Comparison of ENCODE assay signal across 29 cellular contexts in the genomic region with DNA sequence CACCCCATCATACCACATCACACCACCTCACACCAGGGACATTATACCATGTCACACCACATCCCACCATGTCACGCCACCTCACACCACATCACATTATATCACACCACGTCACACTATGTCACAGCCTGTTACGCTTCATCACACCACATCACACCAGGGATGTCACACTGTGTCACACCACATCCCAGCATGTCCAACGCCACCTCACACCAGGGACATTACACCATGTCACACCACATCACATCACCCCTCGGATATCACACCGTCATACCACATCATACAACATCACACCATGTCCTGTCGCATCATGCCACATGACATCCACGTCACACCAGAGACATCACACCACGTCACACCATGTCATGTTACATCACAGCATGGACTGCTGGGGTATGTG.
DNase-seq lines count a peak whose midpoint lies in the region; ATAC-seq, FAIRE-seq and TF ChIP-seq lines count a peak whose summit lies in the region.
"Had no signal": no experiment of that assay in that cellular context is flagged by ENCODE, and none has a peak within 500 bp of the region (broad histone marks: within the 10 kb centered on the region; RNA-seq: fewer than 3 reads in every experiment).

No MANE protein-coding gene starts in this region.

- H2BK15ac ChIP-seq in neuronal stem cell (ENCODE audit: low read length): no peak overlapping the region

- H3K27ac ChIP-seq in neuronal stem cell (replicated peaks; ENCODE audit: low read length) (no peak overlapping the region), GM23248 (no peak overlapping the region), breast epithelium (no peak overlapping the region)
- H3K27ac ChIP-seq: A549, body of pancreas, dorsolateral prefrontal cortex, gastroesophageal sphincter, left ventricle myocardium inferior, ovary, RWPE1, spleen had no signal

- peak overlapping the region; percentile 30 for H2BK12ac ChIP-seq in neuronal stem cell (ENCODE audit: low read length)

- H3K18ac ChIP-seq in neuronal stem cell (ENCODE audit: low read length): no peak overlapping the region

- no peaks in the 10 kb centered on the region for H3F3A ChIP-seq in GM23248 (ENCODE audit: insufficient read depth)

- intact Hi-C loops in breast epithelium (cut with DNase I; ENCODE audit: low total_unique reads): no loop called here

- H3K9me3 Mint-ChIP-seq in activated naive CD8-positive, alpha-beta T cell (ENCODE audit: low read depth): peaks cover 12% of the 10 kb centered on the region
- peaks cover 7% of the 10 kb centered on the region for H3K9me3 Mint-ChIP-seq in activated naive CD8-positive, alpha-beta T cell treated with anti-CD3 and anti-CD28 coated beads for 36 hours
- H3K9me3 Mint-ChIP-seq: activated CD4-positive, alpha-beta memory T cell treated with anti-CD3 and anti-CD28 coated beads, Interleukin-2, amount 10 ng/mL, durations not matched to agents 7 days and 5 days had no signal

- H3K79me2 ChIP-seq in GM23248 (ENCODE audit: insufficient read depth): no peaks in the 10 kb centered on the region

- DNase-seq in activated naive CD8-positive, alpha-beta T cell treated with anti-CD3 and anti-CD28 coated beads for 36 hours: no peak
- DNase-seq in neuronal stem cell (ENCODE audit: low spot score) (no peak), urothelium cell line (ENCODE audit: low spot score) (no peak), GM23248 (no peak), breast epithelium (ENCODE audit: low spot score in 2 of 2) (no peak), GOT3 (lab: John Stamatoyannopoulos, UW) (no peak)
- DNase-seq: activated CD4-positive, alpha-beta memory T cell treated with anti-CD3 and anti-CD28 coated beads, Interleukin-2, amount 10 ng/mL, durations not matched to agents 7 days and 5 days; AML-193; body of pancreas; CD4-positive, alpha-beta memory T cell; H9; hippocampal formation; immature natural killer cell; Karpas-422; left ventricle myocardium inferior; MV-4-11; naive thymus-derived CD8-positive, alpha-beta T cell; NCI-H146; NCI-H446 treated with DMSO at 0.1 percent for 48 hours had no signal

- H4K20me1 ChIP-seq in GM23248 (ENCODE audit: insufficient read depth): no peaks in the 10 kb centered on the region

- TF ChIP-seq POLR2A in breast epithelium (IDR thresholded peaks at IDR 0.05): no peak

- H3K27me3 ChIP-seq in neuronal stem cell (ENCODE audit: control insufficient read depth in 3 of 3, insufficient read depth in 3 of 3, low read depth in 1 of 3, low read length in 3 of 3) (peaks cover 0 to 17% (median 4%) of the 10 kb centered on the region in 3 experiments), GM23248 (replicated peaks; ENCODE audit: insufficient read depth) (no peaks in the 10 kb centered on the region), breast epithelium (no peaks in the 10 kb centered on the region)
- H3K27me3 ChIP-seq: body of pancreas, gastroesophageal sphincter, ovary, spleen had no signal

- H2BK5ac ChIP-seq in neuronal stem cell (ENCODE audit: low read length): no peak overlapping the region

- H2AK5ac ChIP-seq in neuronal stem cell (ENCODE audit: low read depth, low read length): no peak overlapping the region

- in situ Hi-C loops in GM23248 (cut with MboI): no loop called here

- H2AFZ ChIP-seq in neuronal stem cell (ENCODE audit: low read length) (no peak overlapping the region), GM23248 (no peak overlapping the region)

- no peaks in the 10 kb centered on the region for H3K27me3 Mint-ChIP-seq in activated naive CD8-positive, alpha-beta T cell
- H3K27me3 Mint-ChIP-seq in activated naive CD8-positive, alpha-beta T cell treated with anti-CD3 and anti-CD28 coated beads for 36 hours: no peaks in the 10 kb centered on the region

- no peak overlapping the region for H4K8ac ChIP-seq in neuronal stem cell (ENCODE audit: low read depth, low read length)

- H3K4me3 ChIP-seq in neuronal stem cell (ENCODE audit: low read length in 2 of 2) (peak overlapping the region in 1 of 2 donors; percentile 53), GM23248 (no peak overlapping the region), breast epithelium (no peak overlapping the region)
- H3K4me3 ChIP-seq: A549, body of pancreas, dorsolateral prefrontal cortex, gastroesophageal sphincter, left ventricle myocardium inferior, ovary, spleen had no signal

- H4K91ac ChIP-seq in neuronal stem cell (ENCODE audit: low read depth, low read length, poor library complexity): no peak overlapping the region

- H2BK120ac ChIP-seq in neuronal stem cell (ENCODE audit: low read depth, low read length): no peak overlapping the region

- H3K27ac Mint-ChIP-seq in activated naive CD8-positive, alpha-beta T cell: peak overlapping the region; percentile 36
- no peak overlapping the region for H3K27ac Mint-ChIP-seq in activated naive CD8-positive, alpha-beta T cell treated with anti-CD3 and anti-CD28 coated beads for 36 hours
- H3K27ac Mint-ChIP-seq: activated CD4-positive, alpha-beta memory T cell treated with anti-CD3 and anti-CD28 coated beads, Interleukin-2, amount 10 ng/mL, durations not matched to agents 7 days and 5 days; CD4-positive, alpha-beta memory T cell; H9; immature natural killer cell; mesothelial cell of epicardium; naive thymus-derived CD8-positive, alpha-beta T cell had no signal

- H3K14ac ChIP-seq in neuronal stem cell (ENCODE audit: low read length): peak overlapping the region; percentile 75

- H3K23ac ChIP-seq in neuronal stem cell (ENCODE audit: low read depth, low read length, poor library complexity): peak overlapping the region; percentile 95

- H3K9ac ChIP-seq in neuronal stem cell (ENCODE audit: low read depth, low read length, poor library complexity) (peak overlapping the region; percentile 86), GM23248 (no peak overlapping the region)

- peak; percentile 44 for ATAC-seq in esophagus mucosa
- ATAC-seq: body of pancreas; gastroesophageal sphincter; naive thymus-derived CD8-positive, alpha-beta T cell had no signal

- H3K9me2 ChIP-seq in GM23248 (ENCODE audit: insufficient read depth): no peaks in the 10 kb centered on the region

- peak overlapping the region; percentile 37 for H3K4ac ChIP-seq in neuronal stem cell (ENCODE audit: low read length)

- no CpG with 5 or more reads among the region's 9 CpGs for WGBS in neuronal stem cell (ENCODE audit: extremely low coverage in 2 of 2, insufficient read length in 2 of 2, insufficient replicate concordance in 1 of 2), 2 donors
- WGBS in GM23248 (ENCODE audit: low coverage in 1 of 2, low lambda C conversion rate in 2 of 2, missing lambda C conversion rate in 2 of 2), 2 experiments: 40 to 52% methylated on average over 9 of the region's 9 CpGs

- peaks cover 6% of the 10 kb centered on the region for H3K79me1 ChIP-seq in neuronal stem cell (ENCODE audit: low read depth, low read length)

- peaks cover 0 to 23% of the 10 kb centered on the region in 2 donors for H3K9me3 ChIP-seq in neuronal stem cell (replicated peaks in 1 of 2; ENCODE audit: control insufficient read depth in 2 of 2, insufficient read depth in 1 of 2, low read depth in 1 of 2, low read length in 2 of 2)
- H3K9me3 ChIP-seq in GM23248 (ENCODE audit: low read depth): no peaks in the 10 kb centered on the region
- H3K9me3 ChIP-seq in breast epithelium: peaks cover 0 to 4% of the 10 kb centered on the region in 2 donors
- H3K9me3 ChIP-seq: A549, body of pancreas, ovary had no signal

- no peaks in the 10 kb centered on the region for H3K4me1 Mint-ChIP-seq in activated naive CD8-positive, alpha-beta T cell (ENCODE audit: low read depth)
- no peaks in the 10 kb centered on the region for H3K4me1 Mint-ChIP-seq in activated naive CD8-positive, alpha-beta T cell treated with anti-CD3 and anti-CD28 coated beads for 36 hours
- H3K4me1 Mint-ChIP-seq: activated CD4-positive, alpha-beta memory T cell treated with anti-CD3 and anti-CD28 coated beads, Interleukin-2, amount 10 ng/mL, durations not matched to agents 7 days and 5 days; H9; immature natural killer cell; mesothelial cell of epicardium had no signal

- no peak overlapping the region for H3K4me3 Mint-ChIP-seq in activated naive CD8-positive, alpha-beta T cell
- no peak overlapping the region for H3K4me3 Mint-ChIP-seq in activated naive CD8-positive, alpha-beta T cell treated with anti-CD3 and anti-CD28 coated beads for 36 hours
- H3K4me3 Mint-ChIP-seq: activated CD4-positive, alpha-beta memory T cell treated with anti-CD3 and anti-CD28 coated beads, Interleukin-2, amount 10 ng/mL, durations not matched to agents 7 days and 5 days; CD4-positive, alpha-beta memory T cell; immature natural killer cell; mesothelial cell of epicardium; naive thymus-derived CD8-positive, alpha-beta T cell had no signal

- no peak for TF ChIP-seq CTCF in breast epithelium (IDR thresholded peaks at IDR 0.05)

- peaks cover 4% of the 10 kb centered on the region for H3K36me3 Mint-ChIP-seq in activated naive CD8-positive, alpha-beta T cell
- no peaks in the 10 kb centered on the region for H3K36me3 Mint-ChIP-seq in activated naive CD8-positive, alpha-beta T cell treated with anti-CD3 and anti-CD28 coated beads for 36 hours
- H3K36me3 Mint-ChIP-seq: CD4-positive, alpha-beta memory T cell; immature natural killer cell had no signal

- H3K4me1 ChIP-seq in neuronal stem cell (ENCODE audit: control insufficient read depth in 2 of 2, insufficient read depth in 1 of 2, low read depth in 1 of 2, low read length in 2 of 2) (no peaks in the 10 kb centered on the region), GM23248 (ENCODE audit: insufficient read depth) (no peaks in the 10 kb centered on the region), breast epithelium (no peaks in the 10 kb centered on the region)
- H3K4me1 ChIP-seq: A549, body of pancreas, left ventricle myocardium inferior, spleen had no signal

- H3K4me2 ChIP-seq in neuronal stem cell (ENCODE audit: insufficient read depth, low read length, poor library complexity, severe bottlenecking) (no peak overlapping the region), GM23248 (ENCODE audit: unreplicated experiment) (no peak overlapping the region)
- H3K4me2 ChIP-seq: A549 had no signal

- peak; percentile 98 for FAIRE-seq in urothelium cell line (lab: Jason Lieb, UNC)
- FAIRE-seq: A549, GM19239 had no signal

- H3K36me3 ChIP-seq in neuronal stem cell (replicated peaks in 1 of 2; ENCODE audit: control insufficient read depth in 2 of 2, insufficient read depth in 2 of 2, low read length in 2 of 2) (peaks cover 0 to 4% of the 10 kb centered on the region in 2 donors), GM23248 (ENCODE audit: low read depth) (no peaks in the 10 kb centered on the region), breast epithelium (no peaks in the 10 kb centered on the region)
- H3K36me3 ChIP-seq: gastroesophageal sphincter, left ventricle myocardium inferior, ovary, spleen had no signal
